ENCODE assay signal across 8 cellular contexts in the genomic region with DNA sequence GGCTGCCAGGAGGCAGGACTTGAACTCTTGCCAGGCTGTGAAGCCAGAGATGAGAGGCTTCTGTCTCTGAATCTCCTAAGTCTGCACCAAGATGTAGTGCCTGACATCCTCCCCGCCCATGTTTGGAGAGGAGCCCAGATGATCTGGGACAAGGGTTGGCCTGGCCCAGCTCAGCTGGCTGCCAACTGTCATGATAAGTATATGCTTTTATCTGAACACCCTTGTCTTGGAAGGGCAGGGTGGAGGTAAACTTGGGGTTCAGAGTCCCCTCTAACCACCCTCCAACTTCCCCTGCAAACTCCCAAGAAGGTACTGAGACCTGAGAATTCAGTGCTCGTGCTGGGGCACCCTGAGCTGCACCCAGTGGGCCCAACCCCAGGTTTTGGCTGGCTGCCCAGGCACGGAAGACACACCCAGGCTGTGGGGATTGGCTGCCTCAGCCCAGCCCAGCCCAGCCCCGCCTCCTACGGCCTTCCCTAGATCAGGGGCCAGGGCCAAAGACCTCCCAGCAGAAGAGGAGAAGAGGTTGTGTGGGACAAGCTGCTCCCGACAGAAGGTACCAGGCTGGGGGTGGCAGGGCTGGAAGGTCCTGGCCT. TPM values are rescaled to one million over a fixed set of nuclear protein-coding genes. Genes with fewer than 3 reads are reported as not detected.
DNase-seq lines count a peak whose midpoint lies in the region; ATAC-seq, FAIRE-seq and TF ChIP-seq lines count a peak whose summit lies in the region.

A gene with protein sequence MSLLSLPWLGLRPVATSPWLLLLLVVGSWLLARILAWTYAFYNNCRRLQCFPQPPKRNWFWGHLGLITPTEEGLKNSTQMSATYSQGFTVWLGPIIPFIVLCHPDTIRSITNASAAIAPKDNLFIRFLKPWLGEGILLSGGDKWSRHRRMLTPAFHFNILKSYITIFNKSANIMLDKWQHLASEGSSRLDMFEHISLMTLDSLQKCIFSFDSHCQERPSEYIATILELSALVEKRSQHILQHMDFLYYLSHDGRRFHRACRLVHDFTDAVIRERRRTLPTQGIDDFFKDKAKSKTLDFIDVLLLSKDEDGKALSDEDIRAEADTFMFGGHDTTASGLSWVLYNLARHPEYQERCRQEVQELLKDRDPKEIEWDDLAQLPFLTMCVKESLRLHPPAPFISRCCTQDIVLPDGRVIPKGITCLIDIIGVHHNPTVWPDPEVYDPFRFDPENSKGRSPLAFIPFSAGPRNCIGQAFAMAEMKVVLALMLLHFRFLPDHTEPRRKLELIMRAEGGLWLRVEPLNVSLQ (plus strand): TSS at position 508 of the 596 bp plus-strand sequence. CDS start 443 bp downstream, outside the sequence.

- CTCF ChIA-PET in T-cell (lab: Charles Lee): no interaction called here

- H3K9me3 Mint-ChIP-seq in HFFc6 (peaks cover 28% of the 10 kb centered on the region), T-cell (no peaks in the 10 kb centered on the region)

- no peak within 1 kb of the TSS for H3K4me3 Mint-ChIP-seq in HFFc6
- no peak within 1 kb of the TSS for H3K4me3 Mint-ChIP-seq in T-cell

- POLR2A ChIA-PET in T-cell (lab: Charles Lee): no interaction called here

- DNase-seq in HFFc6 (peak; percentile 4), T-cell (peak in 16 of 34 experiments; percentile 7 to 41 (median 16)), Right ventricle myocardium superior (peak; percentile 92), cortex of kidney (lab: John Stamatoyannopoulos, UW) (no peak), D721Med (ENCODE audit: insufficient read length, low spot score) (no peak)
- peak; percentile 32 for DNase-seq in stimulated activated CD8-positive, alpha-beta memory T cell treated with anti-CD3 and anti-CD28 coated beads, Interleukin-4, amount 100 ng/mL, for 48 hours

- H3K36me3 Mint-ChIP-seq in HFFc6 (ENCODE audit: low read depth) (peaks cover 3% of the 10 kb centered on the region; the same call in 1 of the 2 replicates), T-cell (no peaks in the 10 kb centered on the region)

- H3K4me1 Mint-ChIP-seq in HFFc6 (ENCODE audit: low read depth) (no peaks in the 10 kb centered on the region), T-cell (peaks cover 10 to 31% (median 27%) of the 10 kb centered on the region in 3 donors)

- H3K27ac Mint-ChIP-seq in HFFc6 (no peak within 1 kb of the TSS), T-cell (peak within 1 kb of the TSS; percentile 79 to 86)

- TF ChIP-seq CTCF in HFFc6 (IDR thresholded peaks at IDR 0.05) (no peak), D721Med (IDR thresholded peaks at IDR 0.05; ENCODE audit: insufficient read depth, missing control alignments) (no peak)

- ATAC-seq in T-cell (replicated peaks in 1 of 4) (peak; percentile 67 to 77 (median 68)), Right ventricle myocardium superior (ENCODE audit: poor library complexity) (peak; percentile 99), GM19035 (IDR thresholded peaks at IDR 0.05; ENCODE audit: unreplicated experiment) (no peak), GM18511 (IDR thresholded peaks at IDR 0.05; ENCODE audit: unreplicated experiment) (no peak)

- intact Hi-C loops in Right ventricle myocardium superior (cut with DNase I): no loop called here

- H3K27me3 Mint-ChIP-seq in HFFc6 (ENCODE audit: insufficient read depth): peaks cover 1% of the 10 kb centered on the region; the same call in 1 of the 2 replicates
- H3K27me3 Mint-ChIP-seq in T-cell: no peaks in the 10 kb centered on the region

- FAIRE-seq in D721Med (lab: Jason Lieb, UNC): no peak

RNA-seq across cellular contexts. Expression of the gene that starts here (rescaled TPM):
- total RNA-seq in HFFc6 (2021; fragmentation: NEBNext Ultra II Directional; extraction: Animal tissue kit (Norgen Biotek cat#: 25700)): not detected
- total RNA-seq in T-cell (1 to 10 TPM in 2 of 5 donors, under 1 TPM in 3; 0.13 to 2.4 (median 0.48) TPM), Right ventricle myocardium superior (5.2 TPM)

Comparison
In these comparisons a context has a peak if more than half of its experiments do, and no peak if none do; other contexts are left out.
1. Peak in DNase-seq in HFFc6; RNA of the gene not detected or under 1 TPM.
2. DNase-seq: peak in Right ventricle myocardium superior (single experiment) and stimulated activated CD8-positive, alpha-beta memory T cell treated with anti-CD3 and anti-CD28 coated beads, Interleukin-4, amount 100 ng/mL, for 48 hours (single experiment); none in cortex of kidney (single experiment) and D721Med (single experiment).
3. ATAC-seq: peak in T-cell (4 of 4) and Right ventricle myocardium superior (single experiment); none in GM19035 (single experiment) and GM18511 (single experiment).